ENCODE assay signal across 22 cellular contexts in genomic region chr12:51845451-51845850, GRCh38. TPM values are rescaled to one million over a fixed set of nuclear protein-coding genes. Genes with fewer than 3 reads are reported as not detected.
"Had no signal": no experiment of that assay in that cellular context is flagged by ENCODE, and none has a peak within 500 bp of the region (broad histone marks: within the 10 kb centered on the region; RNA-seq: fewer than 3 reads in every experiment).

No MANE protein-coding gene starts in this region.

- H3K4me3 ChIP-seq: left lung, sigmoid colon, thoracic aorta had no signal

- H3K9me3 Mint-ChIP-seq: stimulated activated memory B cell treated with anti-CD40 and anti-IgM and Interleukin-4, amounts not matched to agents 10 μg/mL and 1 μg/mL and 100 μg/mL, for 72 hours had no signal

- H3K4me1 ChIP-seq: foreskin keratinocyte had no signal

- H3K27ac ChIP-seq: epithelial cell of prostate, foreskin keratinocyte, left lung, parathyroid adenoma, sigmoid colon, thoracic aorta had no signal

- H3K9ac ChIP-seq: parathyroid adenoma had no signal

- H3K36me3 Mint-ChIP-seq: activated CD8-positive, alpha-beta memory T cell treated with anti-CD3 and anti-CD28 coated beads, Interleukin-2, amount 10 ng/mL, durations not matched to agents 7 days and 5 days; activated naive CD8-positive, alpha-beta T cell; stimulated activated memory B cell treated with anti-CD40 and anti-IgM and Interleukin-4, amounts not matched to agents 10 μg/mL and 1 μg/mL and 100 μg/mL, for 72 hours had no signal

- H3K27ac Mint-ChIP-seq: activated CD8-positive, alpha-beta memory T cell treated with anti-CD3 and anti-CD28 coated beads, Interleukin-2, amount 10 ng/mL, durations not matched to agents 7 days and 5 days; activated naive CD8-positive, alpha-beta T cell; stimulated activated memory B cell treated with anti-CD40 and anti-IgM and Interleukin-4, amounts not matched to agents 10 μg/mL and 1 μg/mL and 100 μg/mL, for 72 hours had no signal

- H3K36me3 ChIP-seq: left lung, sigmoid colon, spleen, thoracic aorta, WERI-Rb-1 had no signal

- ATAC-seq: activated CD8-positive, alpha-beta memory T cell treated with anti-CD3 and anti-CD28 coated beads, Interleukin-2, amount 10 ng/mL, durations not matched to agents 7 days and 5 days; foreskin keratinocyte; left lung; stimulated activated memory B cell treated with anti-CD40 and anti-IgM and Interleukin-4, amounts not matched to agents 10 μg/mL and 1 μg/mL and 100 μg/mL, for 72 hours had no signal

- H2AFZ ChIP-seq: parathyroid adenoma had no signal

- H3K9me3 ChIP-seq: left lung, sigmoid colon, spleen, thoracic aorta had no signal

- DNase-seq: activated CD4-positive, alpha-beta T cell treated with anti-CD3 and anti-CD28 coated beads, Interleukin-2, amount 50 U/mL, for 4 hours; activated CD8-positive, alpha-beta memory T cell treated with anti-CD3 and anti-CD28 coated beads, Interleukin-2, amount 10 ng/mL, durations not matched to agents 7 days and 5 days; dermis blood vessel endothelial cell; effector memory CD4-positive, alpha-beta T cell; foreskin keratinocyte; hypothalamus; left lung; sigmoid colon; spleen; stimulated activated CD4-positive, alpha-beta T cell treated with anti-CD3 and anti-CD28 coated beads, Interleukin-4, amount 100 ng/mL, for 4 hours; WERI-Rb-1 had no signal

RNA-seq across cellular contexts. Expression of gene FIGNL2, which starts 3.1 kb away (rescaled TPM):
- total RNA-seq: foreskin keratinocyte had no signal

RNA-seq across cellular contexts. Expression of gene ANKRD33, which starts 42.5 kb away (rescaled TPM):
- total RNA-seq: activated CD8-positive, alpha-beta memory T cell treated with anti-CD3 and anti-CD28 coated beads, Interleukin-2, amount 10 ng/mL, durations not matched to agents 7 days and 5 days; dermis blood vessel endothelial cell; foreskin keratinocyte; kidney epithelial cell; left lung; lung microvascular endothelial cell; myocyte; sigmoid colon; spleen; T-helper 2 cell treated with Interferon-gamma antibody and Interleukin-4, amounts not matched to agents 100 ng/mL and 5 ng/mL, for 36 hours; thoracic aorta; ureter had no signal
- polyA plus RNA-seq: fibroblast of lung, foreskin keratinocyte, spleen had no signal
